In the genomic region with DNA sequence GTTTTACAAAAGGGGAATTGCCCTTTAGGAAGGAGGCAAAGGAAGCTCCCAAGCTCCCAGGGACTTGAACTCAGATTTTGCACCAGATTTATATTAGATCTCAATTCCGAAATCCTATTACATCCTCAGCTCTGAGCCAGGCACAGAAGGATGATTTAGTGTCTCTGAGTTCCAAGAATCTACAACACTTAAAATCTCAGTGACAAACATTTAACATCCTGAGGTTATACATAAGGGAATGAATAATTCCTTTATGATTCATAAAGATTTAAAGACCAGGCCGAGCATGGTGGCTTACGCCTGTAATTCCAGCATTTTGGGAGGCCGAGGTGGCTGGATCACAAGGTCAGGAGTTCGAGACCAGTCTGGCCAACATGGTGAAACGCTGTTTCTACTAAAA, we compare ENCODE assay signal across 1 cellular context.
TF ChIP-seq lines count a peak whose summit lies in the region.

No MANE protein-coding gene starts in this region.

TF ChIP-seq in IMR-90, 13 proteins besides CTCF, POLR2A, EP300 and RAD21:
- TF ChIP-seq CHD1 (IDR thresholded peaks at IDR 0.05; ENCODE audit: low read depth, low read length) (no peak), BHLHE40 (IDR thresholded peaks at IDR 0.05; ENCODE audit: low read depth, low read length) (no peak), MXI1 (IDR thresholded peaks at IDR 0.05; ENCODE audit: borderline replicate concordance, low read depth, low read length) (no peak), MAFK (IDR thresholded peaks at IDR 0.05; ENCODE audit: low read depth, low read length) (no peak), MAZ (IDR thresholded peaks at IDR 0.05; ENCODE audit: borderline replicate concordance, low read depth, low read length) (no peak), SMC3 (IDR thresholded peaks at IDR 0.05; ENCODE audit: low read depth, low read length) (no peak), RCOR1 (IDR thresholded peaks at IDR 0.05; ENCODE audit: insufficient replicate concordance, low read length) (no peak), USF2 (IDR thresholded peaks at IDR 0.05; ENCODE audit: low read depth, low read length) (no peak), CEBPB (IDR thresholded peaks at IDR 0.05; ENCODE audit: low read depth, low read length) (no peak), NFE2L2 (IDR thresholded peaks at IDR 0.05; ENCODE audit: low read depth, low read length) (no peak), RFX5 (IDR thresholded peaks at IDR 0.05; ENCODE audit: low read depth, low read length) (no peak), FOS (IDR thresholded peaks at IDR 0.05; ENCODE audit: low read depth, low read length) (no peak)
- TF ChIP-seq, protein P1, sequence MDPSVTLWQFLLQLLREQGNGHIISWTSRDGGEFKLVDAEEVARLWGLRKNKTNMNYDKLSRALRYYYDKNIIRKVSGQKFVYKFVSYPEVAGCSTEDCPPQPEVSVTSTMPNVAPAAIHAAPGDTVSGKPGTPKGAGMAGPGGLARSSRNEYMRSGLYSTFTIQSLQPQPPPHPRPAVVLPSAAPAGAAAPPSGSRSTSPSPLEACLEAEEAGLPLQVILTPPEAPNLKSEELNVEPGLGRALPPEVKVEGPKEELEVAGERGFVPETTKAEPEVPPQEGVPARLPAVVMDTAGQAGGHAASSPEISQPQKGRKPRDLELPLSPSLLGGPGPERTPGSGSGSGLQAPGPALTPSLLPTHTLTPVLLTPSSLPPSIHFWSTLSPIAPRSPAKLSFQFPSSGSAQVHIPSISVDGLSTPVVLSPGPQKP (IDR thresholded peaks at IDR 0.05; ENCODE audit: borderline replicate concordance, low read depth, low read length) = no peak
TF ChIP-seq in IMR-90: peak in this region for 0.
